In the genomic region with DNA sequence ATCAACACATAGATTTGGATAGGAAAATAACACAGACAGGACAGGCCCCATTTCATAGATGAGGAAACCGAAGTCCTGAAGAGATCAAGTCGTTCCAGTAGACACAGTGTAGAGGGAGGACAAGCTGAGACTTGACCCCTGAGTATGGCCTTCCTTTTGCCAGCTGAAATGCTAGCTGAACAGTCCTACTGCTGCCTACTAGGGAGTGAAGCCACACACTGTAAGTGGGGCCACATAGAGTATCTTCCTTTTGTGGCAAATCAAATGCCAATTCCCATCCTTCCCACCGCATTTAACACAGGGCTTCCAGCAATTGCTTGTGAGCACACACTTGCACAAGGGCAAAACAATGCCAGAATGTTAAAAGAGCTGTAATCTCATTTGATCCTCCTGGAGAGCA, we compare ENCODE assay signal across 7 cellular contexts.
"Had no signal": no experiment of that assay in that cellular context is flagged by ENCODE, and none has a peak within 500 bp of the region (broad histone marks: within the 10 kb centered on the region; RNA-seq: fewer than 3 reads in every experiment).

No MANE protein-coding gene starts in this region.

- H3K4me2 ChIP-seq: GM23338 had no signal

- H3K27ac ChIP-seq: HL-60 had no signal

- ATAC-seq: GM23338, HepG2 had no signal

- H3K27me3 Mint-ChIP-seq: IgD-negative memory B cell had no signal

- H2AFZ ChIP-seq: GM23338 had no signal

- H3K4me3 ChIP-seq: GM23338 had no signal

- H3K4me3 Mint-ChIP-seq: GM23338, H9, HFFc6, IgD-negative memory B cell had no signal

- H3K9me3 Mint-ChIP-seq: GM23338, H9 had no signal

- H3K4me1 Mint-ChIP-seq: GM23338, IgD-negative memory B cell had no signal

- H3K27ac Mint-ChIP-seq: GM23338, HFFc6, IgD-negative memory B cell had no signal

- DNase-seq: H9, HCEC 1CT, HFFc6 had no signal
